Comparison of ENCODE assay signal across 13 cellular contexts in the genomic region with DNA sequence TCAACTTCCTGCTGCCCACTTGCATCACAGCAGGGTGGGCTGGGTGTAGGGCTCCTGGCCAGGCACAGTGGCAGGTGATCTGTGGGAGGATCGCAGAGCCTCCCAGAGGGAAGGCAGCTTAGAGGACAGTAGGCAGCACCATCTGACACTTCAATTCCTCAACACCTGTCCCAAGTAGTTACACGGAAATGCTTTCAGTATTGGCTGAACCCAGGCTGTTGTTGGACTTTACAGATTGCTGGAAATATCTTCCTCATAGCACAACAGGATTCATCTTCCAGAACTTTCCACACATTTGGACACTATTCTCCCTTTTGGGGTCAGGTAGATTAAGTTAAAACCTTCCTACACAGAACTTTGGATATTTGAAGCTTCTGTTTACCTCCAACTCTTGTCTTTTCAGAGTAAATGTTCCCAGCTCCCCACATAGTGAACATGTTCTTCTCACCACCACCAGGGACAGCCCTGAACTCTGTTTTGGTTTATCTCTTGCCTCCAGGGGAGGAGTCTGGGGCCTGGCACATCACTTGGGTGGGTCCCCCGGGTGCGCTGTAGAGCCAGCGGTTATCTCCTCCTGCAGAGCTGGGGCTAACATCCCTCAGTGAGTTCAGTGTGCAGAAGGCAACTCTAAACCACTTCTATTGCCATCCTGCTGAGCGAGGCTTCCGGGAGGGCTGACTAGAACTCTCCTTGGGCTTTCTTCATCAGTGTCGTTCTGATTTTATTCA. TPM values are rescaled to one million over a fixed set of nuclear protein-coding genes. Genes with fewer than 3 reads are reported as not detected.
A peak's percentile ranks its signal among the peaks of the same experiment; 100 is the strongest.
DNase-seq lines count a peak whose midpoint lies in the region; ATAC-seq and TF ChIP-seq lines count a peak whose summit lies in the region.
"Had no signal": no experiment of that assay in that cellular context is flagged by ENCODE, and none has a peak within 500 bp of the region (broad histone marks: within the 10 kb centered on the region; RNA-seq: fewer than 3 reads in every experiment).

No MANE protein-coding gene starts in this region.

- TF ChIP-seq EP300 in suprapubic skin (IDR thresholded peaks at IDR 0.05), result no peak

- POLR2A ChIA-PET in activated CD4-positive, alpha-beta T cell treated with anti-CD3 and anti-CD28 coated beads for 36 hours (lab: Charles Lee), result no interaction called here

- no peak overlapping the region for H3K27ac Mint-ChIP-seq in effector memory CD8-positive, alpha-beta T cell
- H3K27ac Mint-ChIP-seq in nephron progenitor cell, result no peak overlapping the region
- no peak overlapping the region for H3K27ac Mint-ChIP-seq in activated CD4-positive, alpha-beta T cell treated with anti-CD3 and anti-CD28 coated beads for 36 hours
- H3K27ac Mint-ChIP-seq: naive thymus-derived CD8-positive, alpha-beta T cell had no signal

- CTCF ChIA-PET in activated CD4-positive, alpha-beta T cell treated with anti-CD3 and anti-CD28 coated beads for 36 hours (lab: Charles Lee), result interaction anchor here (1.0 kb wide), 1 partner anchor 9 kb away, joined by 3 read pairs; no protein-coding TSS in a partner anchor

- intact Hi-C loops in activated CD4-positive, alpha-beta T cell treated with anti-CD3 and anti-CD28 coated beads for 36 hours (cut with DNase I, micrococcal nuclease), result no loop called here

- peak; percentile 16 for TF ChIP-seq CTCF in nephron progenitor cell (IDR thresholded peaks at IDR 0.05)
- TF ChIP-seq CTCF in suprapubic skin (IDR thresholded peaks at IDR 0.05), result no peak

- H3K9me3 Mint-ChIP-seq in effector memory CD8-positive, alpha-beta T cell, result no peaks in the 10 kb centered on the region
- no peaks in the 10 kb centered on the region for H3K9me3 Mint-ChIP-seq in nephron progenitor cell
- H3K9me3 Mint-ChIP-seq in activated CD4-positive, alpha-beta T cell treated with anti-CD3 and anti-CD28 coated beads for 36 hours (ENCODE audit: low read depth), result no peaks in the 10 kb centered on the region
- H3K9me3 Mint-ChIP-seq: naive thymus-derived CD8-positive, alpha-beta T cell had no signal

- H3K4me1 Mint-ChIP-seq in effector memory CD8-positive, alpha-beta T cell (ENCODE audit: low read depth in 2 of 2), result peaks cover 9 to 16% of the 10 kb centered on the region in 2 donors
- H3K4me1 Mint-ChIP-seq in nephron progenitor cell, result peaks cover 31% of the 10 kb centered on the region
- H3K4me1 Mint-ChIP-seq in activated CD4-positive, alpha-beta T cell treated with anti-CD3 and anti-CD28 coated beads for 36 hours, result peaks cover 6% of the 10 kb centered on the region

- no peak overlapping the region for H3K4me3 Mint-ChIP-seq in effector memory CD8-positive, alpha-beta T cell
- H3K4me3 Mint-ChIP-seq in nephron progenitor cell, result no peak overlapping the region
- no peak overlapping the region for H3K4me3 Mint-ChIP-seq in activated CD4-positive, alpha-beta T cell treated with anti-CD3 and anti-CD28 coated beads for 36 hours
- H3K4me3 Mint-ChIP-seq: naive thymus-derived CD8-positive, alpha-beta T cell had no signal

- H3K36me3 ChIP-seq in suprapubic skin, result no peaks in the 10 kb centered on the region
- H3K36me3 ChIP-seq: sigmoid colon had no signal

- no peak overlapping the region for H3K27ac ChIP-seq in suprapubic skin
- H3K27ac ChIP-seq: C4-2B, sigmoid colon had no signal

- no peak for TF ChIP-seq POLR2A in suprapubic skin (IDR thresholded peaks at IDR 0.05)

- WGBS in suprapubic skin, result 84% methylated on average over 8 of the region's 8 CpGs

- peak overlapping the region; percentile 26; the same call in 1 of the 2 replicates for H3K4me3 ChIP-seq in Jurkat, Clone E6-1 (ENCODE audit: low read length)
- no peak overlapping the region for H3K4me3 ChIP-seq in suprapubic skin
- H3K4me3 ChIP-seq: sigmoid colon had no signal

- H3K27me3 ChIP-seq in suprapubic skin, result no peaks in the 10 kb centered on the region
- H3K27me3 ChIP-seq: sigmoid colon had no signal

- no peaks in the 10 kb centered on the region for H3K9me3 ChIP-seq in suprapubic skin
- H3K9me3 ChIP-seq: sigmoid colon had no signal

- peak; percentile 49 for DNase-seq in ELF-1 (ENCODE audit: low read depth, low spot score)
- DNase-seq in Jurkat, Clone E6-1 (ENCODE audit: low read depth, low spot score), result peak; percentile 97
- no peak for DNase-seq in effector memory CD8-positive, alpha-beta T cell
- no peak for DNase-seq in nephron progenitor cell
- DNase-seq in activated CD4-positive, alpha-beta T cell treated with anti-CD3 and anti-CD28 coated beads for 36 hours, result no peak
- DNase-seq in suprapubic skin (ENCODE audit: low spot score in 2 of 2), result no peak
- DNase-seq: GDM1, sigmoid colon, T-helper 1 cell had no signal

- H3K27me3 Mint-ChIP-seq in effector memory CD8-positive, alpha-beta T cell, result peaks cover 18 to 51% of the 10 kb centered on the region in 2 donors
- peaks cover 9% of the 10 kb centered on the region for H3K27me3 Mint-ChIP-seq in nephron progenitor cell (ENCODE audit: low read depth, poor library complexity)
- H3K27me3 Mint-ChIP-seq in activated CD4-positive, alpha-beta T cell treated with anti-CD3 and anti-CD28 coated beads for 36 hours, result peaks cover 8% of the 10 kb centered on the region

- peak; percentile 29 for ATAC-seq in effector memory CD8-positive, alpha-beta T cell (replicated peaks)
- ATAC-seq in activated CD4-positive, alpha-beta T cell treated with anti-CD3 and anti-CD28 coated beads for 36 hours, result no peak
- ATAC-seq in GM21576 (IDR thresholded peaks at IDR 0.05; ENCODE audit: unreplicated experiment) (no peak), HG02885 (IDR thresholded peaks at IDR 0.05; ENCODE audit: poor library complexity, unreplicated experiment) (no peak)

- H3K36me3 Mint-ChIP-seq in effector memory CD8-positive, alpha-beta T cell (ENCODE audit: insufficient read depth), result no peaks in the 10 kb centered on the region
- no peaks in the 10 kb centered on the region for H3K36me3 Mint-ChIP-seq in nephron progenitor cell (ENCODE audit: low read depth)
- no peaks in the 10 kb centered on the region for H3K36me3 Mint-ChIP-seq in activated CD4-positive, alpha-beta T cell treated with anti-CD3 and anti-CD28 coated beads for 36 hours (ENCODE audit: low read depth)
- H3K36me3 Mint-ChIP-seq: naive thymus-derived CD8-positive, alpha-beta T cell had no signal

- H3K4me1 ChIP-seq in suprapubic skin, result no peaks in the 10 kb centered on the region

RNA-seq across cellular contexts. Expression of a gene that starts 3.5 kb away (rescaled TPM):
- polyA plus RNA-seq in Jurkat, Clone E6-1 (2012; ENCODE audit: insufficient read depth, insufficient read length), result not detected
- total RNA-seq in activated CD4-positive, alpha-beta T cell treated with anti-CD3 and anti-CD28 coated beads for 36 hours, result not detected
- not detected for total RNA-seq in suprapubic skin
- total RNA-seq: naive thymus-derived CD8-positive, alpha-beta T cell had no signal
- polyA plus RNA-seq: naive thymus-derived CD8-positive, alpha-beta T cell; sigmoid colon had no signal

Comparison
In these comparisons a context has a peak if more than half of its experiments do, and no peak if none do; other contexts are left out.
1. DNase-seq: peak in ELF-1 (single experiment) and Jurkat, Clone E6-1 (single experiment); none in effector memory CD8-positive, alpha-beta T cell (0 of 3), nephron progenitor cell (single experiment), activated CD4-positive, alpha-beta T cell treated with anti-CD3 and anti-CD28 coated beads for 36 hours (single experiment) and suprapubic skin (0 of 2).